Comparison of ENCODE assay signal across 2 cellular contexts in genomic region chr2:188353282-188353681, GRCh38.
TF ChIP-seq lines count a peak whose summit lies in the region.

No MANE protein-coding gene starts in this region.

TF ChIP-seq in GM23338, 12 proteins besides CTCF, POLR2A, EP300 and RAD21:
- TF ChIP-seq POLR2AphosphoS5 (IDR thresholded peaks at IDR 0.05; ENCODE audit: low read depth) (no peak), ZNF462 (CRISPR knock-in tag; IDR thresholded peaks at IDR 0.05) (no peak), REST (IDR thresholded peaks at IDR 0.05; ENCODE audit: unreplicated experiment) (no peak), ZNF331 (CRISPR knock-in tag; IDR thresholded peaks at IDR 0.05; ENCODE audit: low read depth) (no peak), JUNB (IDR thresholded peaks at IDR 0.05; ENCODE audit: unreplicated experiment) (no peak), STAT1 (IDR thresholded peaks at IDR 0.05; ENCODE audit: unreplicated experiment) (no peak), ZNF114 (CRISPR knock-in tag; IDR thresholded peaks at IDR 0.05) (no peak), CREB1 (CRISPR knock-in tag; IDR thresholded peaks at IDR 0.05; ENCODE audit: low read depth) (no peak), EZH2 (IDR thresholded peaks at IDR 0.05; ENCODE audit: low read depth, unreplicated experiment) (no peak), ETS1 (IDR thresholded peaks at IDR 0.05) (no peak), NANOG (IDR thresholded peaks at IDR 0.05; ENCODE audit: borderline replicate concordance) (no peak), EZH2phosphoT487 (IDR thresholded peaks at IDR 0.05; ENCODE audit: unreplicated experiment) (no peak)

TF ChIP-seq in H1, 55 proteins besides CTCF, POLR2A, EP300 and RAD21:
- no peak for TF ChIP-seq MAX (IDR thresholded peaks at IDR 0.05)
- TF ChIP-seq TEAD4 (IDR thresholded peaks at IDR 0.05; ENCODE audit: low read depth, low read length) = no peak
- no peak for TF ChIP-seq ATF3 (IDR thresholded peaks at IDR 0.05; ENCODE audit: insufficient read depth, low read depth, low read length)
- no peak for TF ChIP-seq CHD2 (IDR thresholded peaks at IDR 0.05; ENCODE audit: low read length)
- TF ChIP-seq GABPA (IDR thresholded peaks at IDR 0.05; ENCODE audit: borderline replicate concordance, insufficient read depth, low read length) = no peak
- no peak for TF ChIP-seq RFX5 (IDR thresholded peaks at IDR 0.05; ENCODE audit: borderline replicate concordance, low read depth, low read length)
- TF ChIP-seq TBP (IDR thresholded peaks at IDR 0.05; ENCODE audit: low read depth, low read length) = no peak
- no peak for TF ChIP-seq CBX5 (IDR thresholded peaks at IDR 0.05; ENCODE audit: low read depth, low read length)
- no peak for TF ChIP-seq SRF (IDR thresholded peaks at IDR 0.05; ENCODE audit: low read depth, low read length)
- no peak for TF ChIP-seq POU5F1 (IDR thresholded peaks at IDR 0.05; ENCODE audit: low read depth, low read length)
- no peak for TF ChIP-seq SIN3A (conservative IDR thresholded peaks at IDR 0.05 in 1 of 2, IDR thresholded peaks at IDR 0.05 in 1 of 2; ENCODE audit: low read depth in 1 of 2, low read length in 2 of 2)
- no peak for TF ChIP-seq TAF1 (IDR thresholded peaks at IDR 0.05; ENCODE audit: low read depth, low read length)
- TF ChIP-seq SIX5 (IDR thresholded peaks at IDR 0.05; ENCODE audit: low read depth, low read length) = no peak
- TF ChIP-seq TCF12 (IDR thresholded peaks at IDR 0.05; ENCODE audit: low read depth, low read length) = no peak
- no peak for TF ChIP-seq JUND (IDR thresholded peaks at IDR 0.05; ENCODE audit: low read length)
- no peak for TF ChIP-seq CTBP2 (IDR thresholded peaks at IDR 0.05; ENCODE audit: borderline replicate concordance, insufficient read depth, insufficient read length, low read length)
- TF ChIP-seq SP2 (IDR thresholded peaks at IDR 0.05; ENCODE audit: low read length) = no peak
- TF ChIP-seq BRCA1 (IDR thresholded peaks at IDR 0.05; ENCODE audit: low read depth, low read length) = no peak
- TF ChIP-seq RNF2 (IDR thresholded peaks at IDR 0.05; ENCODE audit: borderline replicate concordance, low read depth, low read length, missing control alignments, poor library complexity, severe bottlenecking) = no peak
